Comparison of ENCODE assay signal across 11 cellular contexts in the genomic region with DNA sequence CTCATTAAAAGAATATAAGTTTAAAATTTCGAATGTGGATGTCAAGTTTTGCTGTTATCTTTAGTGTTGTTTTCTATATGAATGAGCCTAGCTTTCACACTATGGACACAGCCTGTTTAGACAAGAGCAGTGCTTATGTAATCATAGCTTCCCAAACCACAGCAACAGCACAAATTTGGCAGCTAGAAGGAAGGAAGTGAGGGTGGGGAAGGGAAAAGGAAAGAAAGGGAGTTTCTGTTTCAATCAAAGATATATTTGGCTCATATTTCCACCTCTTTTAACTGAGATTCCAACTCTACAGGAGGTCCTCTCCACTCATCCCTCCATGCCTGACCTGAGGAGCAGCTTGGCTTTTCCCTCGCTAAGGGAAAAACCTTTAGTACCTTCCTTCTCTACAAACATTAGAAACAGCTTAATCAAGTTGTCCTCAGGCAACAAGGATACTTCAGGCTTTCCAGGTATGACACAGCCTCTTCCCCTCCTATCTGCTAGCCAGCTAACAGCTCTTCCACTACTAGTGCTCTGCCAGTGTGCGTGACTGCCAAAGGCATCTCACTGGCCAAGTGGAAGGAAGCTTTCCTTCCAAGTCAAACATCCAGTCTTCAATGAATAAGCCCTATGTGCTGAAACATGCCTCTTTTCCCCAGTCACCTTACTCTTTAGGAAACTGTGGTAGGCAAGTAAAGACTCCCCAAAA.
DNase-seq lines count a peak whose midpoint lies in the region; ATAC-seq, FAIRE-seq and TF ChIP-seq lines count a peak whose summit lies in the region.
"Had no signal": no experiment of that assay in that cellular context is flagged by ENCODE, and none has a peak within 500 bp of the region (broad histone marks: within the 10 kb centered on the region; RNA-seq: fewer than 3 reads in every experiment).

No MANE protein-coding gene starts in this region.

- CTCF ChIA-PET in MCF 10A (lab: Yijun Ruan, JAX) = interaction anchor here (0.7 to 1.0 kb wide), 5 partner anchors 18 to 1093 kb away, joined by 3 to 5 read pairs (median 3); no protein-coding TSS in a partner anchor

- H3K4me1 ChIP-seq in breast epithelium = peaks cover 0 to 5% of the 10 kb centered on the region in 2 donors
- no peaks in the 10 kb centered on the region for H3K4me1 ChIP-seq in right lobe of liver

- peak overlapping the region in 1 of 2 donors; percentile 39 for H3K27ac ChIP-seq in breast epithelium
- peak overlapping the region in 2 of 3 donors; percentile 1 to 19 for H3K27ac ChIP-seq in right lobe of liver

- H3K27ac Mint-ChIP-seq in MCF 10A (ENCODE audit: low read depth, unreplicated experiment) = peak overlapping the region; percentile 59
- peak overlapping the region; percentile 95 for H3K27ac Mint-ChIP-seq in activated naive CD8-positive, alpha-beta T cell treated with anti-CD3 and anti-CD28 coated beads for 36 hours

- POLR2A ChIA-PET in MCF 10A (lab: Yijun Ruan, JAX) = interaction anchor here (0.6 to 5.4 kb wide), 14 partner anchors 10 to 375 kb away, joined by 3 to 48 read pairs (median 4); partner anchors contain the start of gene PTGER4

- no peaks in the 10 kb centered on the region for H3K27me3 ChIP-seq in breast epithelium
- H3K27me3 ChIP-seq in right lobe of liver = no peaks in the 10 kb centered on the region
- H3K27me3 ChIP-seq: thyroid gland had no signal

- H3K36me3 ChIP-seq in breast epithelium (no peaks in the 10 kb centered on the region), right lobe of liver (no peaks in the 10 kb centered on the region)
- H3K36me3 ChIP-seq: thyroid gland had no signal

- DNase-seq in MCF 10A (ENCODE audit: unreplicated experiment) (peak; percentile 90), breast epithelium (ENCODE audit: low spot score in 2 of 2) (no peak), right lobe of liver (no peak), urothelium cell line (ENCODE audit: low spot score) (peak; percentile 27), NCI-H1417 treated with DMSO at 0.1 percent for 48 hours (lab: John Stamatoyannopoulos, UW) (no peak)
- no peak for DNase-seq in activated naive CD8-positive, alpha-beta T cell treated with anti-CD3 and anti-CD28 coated beads for 36 hours
- DNase-seq: DMS53, thyroid gland had no signal

- H3K4me3 Mint-ChIP-seq in MCF 10A (ENCODE audit: unreplicated experiment) = peak overlapping the region; percentile 41
- H3K4me3 Mint-ChIP-seq in activated naive CD8-positive, alpha-beta T cell treated with anti-CD3 and anti-CD28 coated beads for 36 hours = peak overlapping the region; percentile 74

- H3K4me1 Mint-ChIP-seq in MCF 10A (ENCODE audit: insufficient read depth, unreplicated experiment) = peaks cover 27% of the 10 kb centered on the region
- peaks cover 44% of the 10 kb centered on the region for H3K4me1 Mint-ChIP-seq in activated naive CD8-positive, alpha-beta T cell treated with anti-CD3 and anti-CD28 coated beads for 36 hours

- no peak for FAIRE-seq in urothelium cell line (lab: Jason Lieb, UNC)
- FAIRE-seq: TTC549 had no signal

- ATAC-seq in right lobe of liver (peak; percentile 57 to 68 (median 64)), GM21825 (IDR thresholded peaks at IDR 0.05; ENCODE audit: unreplicated experiment) (no peak), HG02642 (IDR thresholded peaks at IDR 0.05; ENCODE audit: poor library complexity, unreplicated experiment) (no peak)

- no peaks in the 10 kb centered on the region for H3K27me3 Mint-ChIP-seq in MCF 10A (ENCODE audit: insufficient read depth, unreplicated experiment)
- H3K27me3 Mint-ChIP-seq in activated naive CD8-positive, alpha-beta T cell treated with anti-CD3 and anti-CD28 coated beads for 36 hours = no peaks in the 10 kb centered on the region

- intact Hi-C loops in MCF 10A (cut with micrococcal nuclease) = loop anchor here (2.0 to 5.0 kb wide), 2 partner anchors 26 to 266 kb away; partner anchors contain the start of gene PTGER4
- intact Hi-C loops in breast epithelium (cut with DNase I; ENCODE audit: low total_unique reads) = no loop called here
- intact Hi-C loops in right lobe of liver (cut with DNase I) = no loop called here

- TF ChIP-seq CTCF in MCF 10A (IDR thresholded peaks at IDR 0.05; ENCODE audit: unreplicated experiment) = no peak
- TF ChIP-seq CTCF in breast epithelium (IDR thresholded peaks at IDR 0.05) = no peak
- TF ChIP-seq CTCF in right lobe of liver (IDR thresholded peaks at IDR 0.05) = no peak

- 30% methylated on average over 3 of the region's 3 CpGs for WGBS in right lobe of liver (ENCODE audit: insufficient coverage, low coverage, low lambda C conversion rate, missing lambda C conversion rate)

- no peak for TF ChIP-seq POLR2A in breast epithelium (IDR thresholded peaks at IDR 0.05)
- no peak for TF ChIP-seq POLR2A in right lobe of liver (IDR thresholded peaks at IDR 0.05)

- H3K9me3 Mint-ChIP-seq in MCF 10A (ENCODE audit: unreplicated experiment) = no peaks in the 10 kb centered on the region
- H3K9me3 Mint-ChIP-seq in activated naive CD8-positive, alpha-beta T cell treated with anti-CD3 and anti-CD28 coated beads for 36 hours = peaks cover 15% of the 10 kb centered on the region

- H3K36me3 Mint-ChIP-seq in MCF 10A (ENCODE audit: insufficient read depth, unreplicated experiment) = no peaks in the 10 kb centered on the region
- H3K36me3 Mint-ChIP-seq in activated naive CD8-positive, alpha-beta T cell treated with anti-CD3 and anti-CD28 coated beads for 36 hours = peaks cover 28% of the 10 kb centered on the region

- TSS peak; percentile 70 for BruUV-seq in MCF 10A (replicated peaks; lab: Mats Ljungman, UMichigan)

- H3K4me3 ChIP-seq in breast epithelium = no peak overlapping the region
- no peak overlapping the region for H3K4me3 ChIP-seq in right lobe of liver
- H3K4me3 ChIP-seq: thyroid gland had no signal

- H3K9me3 ChIP-seq in breast epithelium = no peaks in the 10 kb centered on the region
- H3K9me3 ChIP-seq in right lobe of liver = no peaks in the 10 kb centered on the region
- H3K9me3 ChIP-seq: thyroid gland had no signal

Comparison
In these comparisons a context has a peak if more than half of its experiments do, and no peak if none do; other contexts are left out.
1. DNase-seq: peak in MCF 10A (single experiment) and urothelium cell line (single experiment); none in breast epithelium (0 of 2), activated naive CD8-positive, alpha-beta T cell treated with anti-CD3 and anti-CD28 coated beads for 36 hours (single experiment), right lobe of liver (0 of 3) and NCI-H1417 treated with DMSO at 0.1 percent for 48 hours (single experiment).
2. ATAC-seq: peak in right lobe of liver (4 of 4); none in GM21825 (single experiment) and HG02642 (single experiment).